37 cellular contexts compared by ENCODE assay signal in genomic region chr17:63500548-63501390, GRCh38. TPM values are rescaled to one million over a fixed set of nuclear protein-coding genes. Genes with fewer than 3 reads are reported as not detected.
DNase-seq lines count a peak whose midpoint lies in the region; TF ChIP-seq lines count a peak whose summit lies in the region.
"Had no signal": no experiment of that assay in that cellular context is flagged by ENCODE, and none has a peak within 500 bp of the region (broad histone marks: within the 10 kb centered on the region; RNA-seq: fewer than 3 reads in every experiment).

No MANE protein-coding gene starts in this region.

- peak; percentile 33 for DNase-seq in SKM-1 treated with dmso at 0.1 percent for 144 hours (lab: John Stamatoyannopoulos, UW; ENCODE audit: unreplicated experiment)
- no peak for DNase-seq in SKM-1 (lab: John Stamatoyannopoulos, UW; ENCODE audit: unreplicated experiment)
- peak; percentile 41 for DNase-seq in osteoblast (ENCODE audit: insufficient read length, low spot score, missing footprints)
- no peak for DNase-seq in iPS-NIHi11 (ENCODE audit: low spot score)
- DNase-seq in medulla oblongata (ENCODE audit: extremely low spot score): no peak
- DNase-seq: activated CD4-positive, alpha-beta T cell treated with anti-CD3 and anti-CD28 coated beads, Interleukin-2, amount 50 U/mL, for 1 hour; activated CD4-positive, CD25-positive, alpha-beta regulatory T cell; activated gamma-delta T cell treated with Interleukin-2 at 50 U/mL for 16 hours; activated naive CD8-positive, alpha-beta T cell treated with anti-CD3 and anti-CD28 coated beads, Interleukin-2, amount 50 U/mL, for 24 hours; activated T-cell treated with anti-CD3 and anti-CD28 coated beads, Interleukin-2, amount 50 U/mL, for 1 hour; CD4-positive, alpha-beta T cell; DND-41; effector memory CD8-positive, alpha-beta T cell; GF-D8; mesendoderm; NCI-H1048; NCI-H2107; NCI-H345; NCI-H69; right lobe of liver; spleen; stimulated activated CD4-positive, alpha-beta T cell treated with anti-CD3 and anti-CD28 coated beads, Interleukin-2, amount 100 ng/mL, for 24 hours; T-cell had no signal

- no peaks in the 10 kb centered on the region for H4K20me1 ChIP-seq in osteoblast (ENCODE audit: insufficient read depth, low read length)

- no peak overlapping the region for H3K4me3 ChIP-seq in osteoblast (ENCODE audit: insufficient read depth, low read length)
- H3K4me3 ChIP-seq: cardiac muscle cell, coronary artery, right lobe of liver, SJSA1, spleen, thoracic aorta, vagina had no signal

- no peaks in the 10 kb centered on the region for H3K79me2 ChIP-seq in osteoblast (ENCODE audit: insufficient read depth, low read length)

- peaks cover 4% of the 10 kb centered on the region for H3K4me1 ChIP-seq in osteoblast (ENCODE audit: insufficient read depth, low read length)
- H3K4me1 ChIP-seq: right lobe of liver, spleen, vagina had no signal

- H3K27ac ChIP-seq in VCaP (peak overlapping the region; percentile 99; the same call in 1 of the 2 replicates), osteoblast (ENCODE audit: low read depth, low read length) (no peak overlapping the region)
- H3K27ac ChIP-seq: cardiac muscle cell, coronary artery, neutrophil, right lobe of liver, SJSA1, spleen, thoracic aorta, vagina had no signal

- H3K4me2 ChIP-seq in osteoblast (ENCODE audit: insufficient read depth, low read length): no peak overlapping the region

- H3K27me3 ChIP-seq in osteoblast (ENCODE audit: insufficient read depth, low read length): peaks cover 27% of the 10 kb centered on the region
- H3K27me3 ChIP-seq: right lobe of liver, SJSA1, vagina had no signal

- TF ChIP-seq CTCF in VCaP (conservative IDR thresholded peaks at IDR 0.05) (no peak), osteoblast (IDR thresholded peaks at IDR 0.05; ENCODE audit: extremely low read depth, low read depth, low read length) (no peak)

- no peaks in the 10 kb centered on the region for H3K36me3 ChIP-seq in osteoblast (ENCODE audit: insufficient read depth, low read length)
- H3K36me3 ChIP-seq: cardiac muscle cell, neutrophil, right lobe of liver, SJSA1, spleen, thoracic aorta, vagina had no signal

- no peak overlapping the region for H2AFZ ChIP-seq in osteoblast (ENCODE audit: low read length)

- no peaks in the 10 kb centered on the region for H3K9me3 ChIP-seq in osteoblast (ENCODE audit: low read depth, low read length)
- H3K9me3 ChIP-seq: neutrophil, right lobe of liver, thoracic aorta, vagina had no signal

RNA-seq across cellular contexts. Expression of gene KCNH6, which starts 22.4 kb away (rescaled TPM):
- total RNA-seq in osteoblast: not detected in 2 replicates
- total RNA-seq: A172; astrocyte; CD4-positive, alpha-beta T cell; epithelial cell of proximal tubule; glomerular endothelial cell; LHCN-M2; myocyte; right lobe of liver; RPMI7951; SJSA1; spleen; T-cell; thoracic aorta; vagina had no signal

RNA-seq across cellular contexts. Expression of gene ACE, which starts 23.9 kb away (rescaled TPM):
- total RNA-seq in osteoblast: 10.1 and 17.7 TPM in 2 replicates

RNA-seq across cellular contexts. Expression of gene DCAF7, which starts 49.5 kb away (rescaled TPM):
- 23.3 and 24.6 TPM in 2 replicates for total RNA-seq in osteoblast

RNA-seq across cellular contexts. Expression of gene CYB561, which starts 54.7 kb away (rescaled TPM):
- total RNA-seq in osteoblast: 32.2 and 33.6 TPM in 2 replicates

Comparison
In these comparisons a context has a peak if more than half of its experiments do, and no peak if none do; other contexts are left out.
1. DNase-seq: peak in SKM-1 treated with dmso at 0.1 percent for 144 hours (single experiment) and osteoblast (single experiment); none in SKM-1 (single experiment), iPS-NIHi11 (single experiment) and medulla oblongata (single experiment).